ENCODE assay signal across 16 cellular contexts in genomic region chr1:98854137-98854536, GRCh38.
DNase-seq lines count a peak whose midpoint lies in the region; ATAC-seq, FAIRE-seq and TF ChIP-seq lines count a peak whose summit lies in the region.
"Had no signal": no experiment of that assay in that cellular context is flagged by ENCODE, and none has a peak within 500 bp of the region (broad histone marks: within the 10 kb centered on the region; RNA-seq: fewer than 3 reads in every experiment).

No MANE protein-coding gene starts in this region.

- H3K4me3 Mint-ChIP-seq in activated naive CD4-positive, alpha-beta T cell treated with anti-CD3 and anti-CD28 coated beads, Interleukin-2, amount 10 ng/mL, durations not matched to agents 7 days and 5 days = no peak overlapping the region
- H3K4me3 Mint-ChIP-seq in naive thymus-derived CD8-positive, alpha-beta T cell = peak overlapping the region in 1 of 10 donors; percentile 1
- H3K4me3 Mint-ChIP-seq in activated CD4-positive, alpha-beta memory T cell treated with anti-CD3 and anti-CD28 coated beads, Interleukin-2, amount 10 ng/mL, durations not matched to agents 7 days and 5 days = no peak overlapping the region

- SMC1A ChIA-PET in GM12878 (lab: Charles Lee; ENCODE audit: uncharacterized antibody, unreplicated experiment) = no interaction called here

- no peaks in the 10 kb centered on the region for H3K27me3 ChIP-seq in GM12878 (replicated peaks in 1 of 2; ENCODE audit: control insufficient read depth in 2 of 2, insufficient read depth in 2 of 2, low read length in 1 of 2)

- no peak for FAIRE-seq in GM12878 (lab: Jason Lieb, UNC)
- FAIRE-seq: D721Med, H1 had no signal

- BruUV-seq in GM12878 (replicated peaks; lab: Mats Ljungman, UMichigan) = no TSS peak

- peak; percentile 47 for ATAC-seq in GM18867 (IDR thresholded peaks at IDR 0.05; ENCODE audit: unreplicated experiment)
- ATAC-seq in GM12878 = peak; percentile 54
- peak; percentile 60 to 80 for ATAC-seq in naive thymus-derived CD8-positive, alpha-beta T cell
- no peak for ATAC-seq in GM21528 (IDR thresholded peaks at IDR 0.05; ENCODE audit: low FRiP score, unreplicated experiment)

- H2AFZ ChIP-seq in GM12878 (ENCODE audit: control insufficient read depth, low read depth, low read length) = no peak overlapping the region

- H3K4me2 ChIP-seq in GM12878 (ENCODE audit: control insufficient read depth, insufficient read depth) = no peak overlapping the region

- no peak overlapping the region for H3K27ac ChIP-seq in GM12878 (ENCODE audit: control insufficient read depth, insufficient read depth)

- POLR2A ChIA-PET in GM12878 (lab: Charles Lee) = no interaction called here
- POLR2A ChIA-PET in naive thymus-derived CD8-positive, alpha-beta T cell (lab: Charles Lee) = interaction anchor here (1.5 kb wide), 1 partner anchor 17 kb away, joined by 5 read pairs; no protein-coding TSS in a partner anchor
- POLR2A ChIA-PET in activated CD4-positive, alpha-beta memory T cell treated with anti-CD3 and anti-CD28 coated beads, Interleukin-2, amount 10 ng/mL, durations not matched to agents 7 days and 5 days (lab: Charles Lee) = no interaction called here

- no peak for TF ChIP-seq POLR2A in GM12878 (IDR thresholded peaks at IDR 0.05; ENCODE audit: low read depth, low read length)

- H3K36me3 ChIP-seq in GM12878 (ENCODE audit: control insufficient read depth in 2 of 2, insufficient read depth in 2 of 2, low read length in 1 of 2) = no peaks in the 10 kb centered on the region

- CTCF ChIA-PET in activated naive CD4-positive, alpha-beta T cell treated with anti-CD3 and anti-CD28 coated beads, Interleukin-2, amount 10 ng/mL, durations not matched to agents 7 days and 5 days (lab: Charles Lee) = no interaction called here
- CTCF ChIA-PET in GM12878 (lab: Yijun Ruan, JAX) = no interaction called here
- CTCF ChIA-PET in activated CD4-positive, alpha-beta memory T cell treated with anti-CD3 and anti-CD28 coated beads, Interleukin-2, amount 10 ng/mL, durations not matched to agents 7 days and 5 days (lab: Charles Lee) = no interaction called here

- H3K79me2 ChIP-seq in GM12878 (ENCODE audit: control insufficient read depth, insufficient read depth, low read length) = no peaks in the 10 kb centered on the region

- peaks cover 2% of the 10 kb centered on the region for H3K36me3 Mint-ChIP-seq in activated naive CD4-positive, alpha-beta T cell treated with anti-CD3 and anti-CD28 coated beads, Interleukin-2, amount 10 ng/mL, durations not matched to agents 7 days and 5 days
- H3K36me3 Mint-ChIP-seq in naive thymus-derived CD8-positive, alpha-beta T cell = peaks cover 0 to 8% (median 0%) of the 10 kb centered on the region in 3 donors
- H3K36me3 Mint-ChIP-seq in activated CD4-positive, alpha-beta memory T cell treated with anti-CD3 and anti-CD28 coated beads, Interleukin-2, amount 10 ng/mL, durations not matched to agents 7 days and 5 days (ENCODE audit: low read depth) = no peaks in the 10 kb centered on the region

- no peaks in the 10 kb centered on the region for H4K20me1 ChIP-seq in GM12878 (ENCODE audit: control insufficient read depth, insufficient read depth)

- H3K9me3 ChIP-seq in GM12878 (replicated peaks; ENCODE audit: control insufficient read depth, insufficient read depth, low read length) = no peaks in the 10 kb centered on the region

- TF ChIP-seq RAD21 in GM12878 (IDR thresholded peaks at IDR 0.05; ENCODE audit: insufficient read depth, low read depth, low read length) = no peak

- H3K4me1 Mint-ChIP-seq in activated naive CD4-positive, alpha-beta T cell treated with anti-CD3 and anti-CD28 coated beads, Interleukin-2, amount 10 ng/mL, durations not matched to agents 7 days and 5 days = peaks cover 13% of the 10 kb centered on the region
- H3K4me1 Mint-ChIP-seq in naive thymus-derived CD8-positive, alpha-beta T cell = peaks cover 14 to 21% (median 16%) of the 10 kb centered on the region in 4 donors
- no peaks in the 10 kb centered on the region for H3K4me1 Mint-ChIP-seq in activated CD4-positive, alpha-beta memory T cell treated with anti-CD3 and anti-CD28 coated beads, Interleukin-2, amount 10 ng/mL, durations not matched to agents 7 days and 5 days

- H3K4me1 ChIP-seq in GM12878 (ENCODE audit: control insufficient read depth, insufficient read depth, low read length) = no peaks in the 10 kb centered on the region

- no peaks in the 10 kb centered on the region for H3K9me3 Mint-ChIP-seq in activated naive CD4-positive, alpha-beta T cell treated with anti-CD3 and anti-CD28 coated beads, Interleukin-2, amount 10 ng/mL, durations not matched to agents 7 days and 5 days
- H3K9me3 Mint-ChIP-seq in naive thymus-derived CD8-positive, alpha-beta T cell = peaks cover 0 to 6% (median 0%) of the 10 kb centered on the region in 9 donors
- H3K9me3 Mint-ChIP-seq in activated CD4-positive, alpha-beta memory T cell treated with anti-CD3 and anti-CD28 coated beads, Interleukin-2, amount 10 ng/mL, durations not matched to agents 7 days and 5 days = no peaks in the 10 kb centered on the region

- H3K4me3 ChIP-seq in GM12878 = no peak overlapping the region

- in situ Hi-C loops in GM12878 (cut with MboI) = no loop called here

- RAD21 ChIA-PET in GM12878 (lab: Charles Lee; ENCODE audit: unreplicated experiment) = no interaction called here

- no peak overlapping the region for H3K9ac ChIP-seq in GM12878 (ENCODE audit: control insufficient read depth, insufficient read depth, low read length)

- TF ChIP-seq EP300 in GM12878 (IDR thresholded peaks at IDR 0.05; ENCODE audit: borderline replicate concordance in 1 of 2, control insufficient read depth in 1 of 2, low read depth in 2 of 2, low read length in 2 of 2) = no peak

- WGBS in GM12878 (ENCODE audit: insufficient coverage, insufficient replicate concordance, low lambda C conversion rate, missing lambda C conversion rate) = 17% methylated on average over 4 of the region's 4 CpGs

- no peak for DNase-seq in activated naive CD4-positive, alpha-beta T cell treated with anti-CD3 and anti-CD28 coated beads, Interleukin-2, amount 10 ng/mL, durations not matched to agents 7 days and 5 days
- DNase-seq in activated naive CD4-positive, alpha-beta T cell treated with Interleukin-2 at 50 U/mL for 16 hours = no peak
- no peak for DNase-seq in GM12878 (ENCODE audit: low read depth, low spot score)
- DNase-seq in naive thymus-derived CD8-positive, alpha-beta T cell = peak in 4 of 10 donors; percentile 1 to 61 (median 21)
- no peak for DNase-seq in SHP77 treated with DMSO at 0.1 percent for 48 hours (lab: John Stamatoyannopoulos, UW)
- DNase-seq in activated CD4-positive, alpha-beta memory T cell treated with anti-CD3 and anti-CD28 coated beads, Interleukin-2, amount 10 ng/mL, durations not matched to agents 7 days and 5 days = no peak
- DNase-seq: AML-193, GF-D8, MV-4-11, NCI-H1417 treated with DMSO at 0.1 percent for 48 hours, NCI-H2029 treated with DMSO at 0.1 percent for 48 hours, NCI-H524 had no signal

- intact Hi-C loops in GM12878 (cut with micrococcal nuclease; ENCODE audit: unreplicated experiment) = no loop called here

- peak overlapping the region; percentile 37 for H3K27ac Mint-ChIP-seq in activated naive CD4-positive, alpha-beta T cell treated with anti-CD3 and anti-CD28 coated beads, Interleukin-2, amount 10 ng/mL, durations not matched to agents 7 days and 5 days
- no peak overlapping the region for H3K27ac Mint-ChIP-seq in naive thymus-derived CD8-positive, alpha-beta T cell
- no peak overlapping the region for H3K27ac Mint-ChIP-seq in activated CD4-positive, alpha-beta memory T cell treated with anti-CD3 and anti-CD28 coated beads, Interleukin-2, amount 10 ng/mL, durations not matched to agents 7 days and 5 days

- H3K27me3 Mint-ChIP-seq in activated naive CD4-positive, alpha-beta T cell treated with anti-CD3 and anti-CD28 coated beads, Interleukin-2, amount 10 ng/mL, durations not matched to agents 7 days and 5 days = no peaks in the 10 kb centered on the region
- no peaks in the 10 kb centered on the region for H3K27me3 Mint-ChIP-seq in naive thymus-derived CD8-positive, alpha-beta T cell
- no peaks in the 10 kb centered on the region for H3K27me3 Mint-ChIP-seq in activated CD4-positive, alpha-beta memory T cell treated with anti-CD3 and anti-CD28 coated beads, Interleukin-2, amount 10 ng/mL, durations not matched to agents 7 days and 5 days

- TF ChIP-seq CTCF in GM12878 (IDR thresholded peaks at IDR 0.05 in 2 of 3, conservative IDR thresholded peaks at IDR 0.05 in 1 of 3; ENCODE audit: control insufficient read depth in 2 of 3, extremely low read depth in 1 of 3, insufficient read depth in 1 of 3, low read depth in 3 of 3, low read length in 3 of 3) = no peak

TF ChIP-seq in GM12878, 131 proteins besides CTCF, POLR2A, EP300 and RAD21:
- TF ChIP-seq PML (IDR thresholded peaks at IDR 0.05; ENCODE audit: low read length) (no peak), NFXL1 (IDR thresholded peaks at IDR 0.05; ENCODE audit: borderline replicate concordance) (no peak), CBX3 (IDR thresholded peaks at IDR 0.05; ENCODE audit: borderline replicate concordance, low read depth) (no peak), MXI1 (IDR thresholded peaks at IDR 0.05; ENCODE audit: low read depth, low read length) (no peak), NFIC (IDR thresholded peaks at IDR 0.05; ENCODE audit: low read depth, low read length) (no peak), IKZF1 (conservative IDR thresholded peaks at IDR 0.05) (no peak), SP1 (IDR thresholded peaks at IDR 0.05; ENCODE audit: low read depth, low read length) (no peak), MYB (IDR thresholded peaks at IDR 0.05; ENCODE audit: borderline replicate concordance, low read depth, low read length) (no peak), MTA3 (IDR thresholded peaks at IDR 0.05; ENCODE audit: borderline replicate concordance, low read length) (no peak)
